ENCODE assay signal across 22 cellular contexts in genomic region chr2:19380532-19380931, GRCh38. TPM values are rescaled to one million over a fixed set of nuclear protein-coding genes. Genes with fewer than 3 reads are reported as not detected.
DNase-seq lines count a peak whose midpoint lies in the region; ATAC-seq, FAIRE-seq and TF ChIP-seq lines count a peak whose summit lies in the region.
"Had no signal": no experiment of that assay in that cellular context is flagged by ENCODE, and none has a peak within 500 bp of the region (broad histone marks: within the 10 kb centered on the region; RNA-seq: fewer than 3 reads in every experiment).

No MANE protein-coding gene starts in this region.

- FAIRE-seq in HepG2 (lab: Jason Lieb, UNC) (no peak), bronchial epithelial cell (lab: Jason Lieb, UNC) (peak; percentile 18)
- FAIRE-seq: D721Med, G401.6, GM12891, H54 had no signal

- in situ Hi-C loops in HepG2 (cut with HindIII; ENCODE audit: extremely low pct_ligation_motif_present, low pct_unique_long_range_greater_than_20kb) = no loop called here

- TF ChIP-seq RAD21 in HepG2 (CRISPR knock-in tag; IDR thresholded peaks at IDR 0.05) = no peak

- H3K27me3 Mint-ChIP-seq in HFFc6 (ENCODE audit: insufficient read depth) = peaks cover 12% of the 10 kb centered on the region

- H3K36me3 ChIP-seq in HepG2 (replicated peaks in 1 of 2; ENCODE audit: control insufficient read depth in 1 of 2, insufficient read depth in 2 of 2, low read length in 2 of 2) = no peaks in the 10 kb centered on the region
- H3K36me3 ChIP-seq in right lobe of liver = no peaks in the 10 kb centered on the region
- no peaks in the 10 kb centered on the region for H3K36me3 ChIP-seq in bronchial epithelial cell (ENCODE audit: control insufficient read depth, insufficient read depth, low read length)
- no peaks in the 10 kb centered on the region for H3K36me3 ChIP-seq in breast epithelium
- H3K36me3 ChIP-seq: BE2C had no signal

- no peak for TF ChIP-seq POLR2A in HepG2 (IDR thresholded peaks at IDR 0.05; ENCODE audit: insufficient read depth in 1 of 2, low read depth in 2 of 2, low read length in 2 of 2)
- no peak for TF ChIP-seq POLR2A in right lobe of liver (IDR thresholded peaks at IDR 0.05)
- no peak for TF ChIP-seq POLR2A in breast epithelium (IDR thresholded peaks at IDR 0.05)

- H3K27ac ChIP-seq in HepG2 (ENCODE audit: extremely low read length, insufficient read depth, low read length) (no peak overlapping the region), right lobe of liver (no peak overlapping the region), breast epithelium (no peak overlapping the region)
- H3K27ac ChIP-seq: GM23248, HL-60 had no signal

- no TSS peak for BruUV-seq in HepG2 (replicated peaks; lab: Mats Ljungman, UMichigan)

- ATAC-seq in HepG2 (no peak), right lobe of liver (no peak)

- H3K9me3 Mint-ChIP-seq in HFFc6 = no peaks in the 10 kb centered on the region
- H3K9me3 Mint-ChIP-seq: IgD-negative memory B cell had no signal

- no peak overlapping the region for H3K4me3 Mint-ChIP-seq in HFFc6
- H3K4me3 Mint-ChIP-seq: CD4-positive, CD25-positive, alpha-beta regulatory T cell; CD8-positive, alpha-beta memory T cell; IgD-negative memory B cell had no signal

- no peaks in the 10 kb centered on the region for H3K79me2 ChIP-seq in HepG2 (ENCODE audit: insufficient read depth, low read length)

- peaks cover 0 to 8% of the 10 kb centered on the region in 2 experiments; a peak in 1 of 5 replicates for H3K27me3 ChIP-seq in HepG2 (ENCODE audit: control insufficient read depth in 1 of 2, insufficient read depth in 2 of 2, low read length in 2 of 2)
- H3K27me3 ChIP-seq in right lobe of liver = no peaks in the 10 kb centered on the region
- no peaks in the 10 kb centered on the region for H3K27me3 ChIP-seq in bronchial epithelial cell (ENCODE audit: control insufficient read depth, insufficient read depth, low read length)
- H3K27me3 ChIP-seq in breast epithelium = no peaks in the 10 kb centered on the region
- H3K27me3 ChIP-seq: BE2C had no signal

- no peaks in the 10 kb centered on the region for H3K4me1 ChIP-seq in HepG2 (ENCODE audit: insufficient read depth, low read length)
- H3K4me1 ChIP-seq in right lobe of liver = no peaks in the 10 kb centered on the region
- no peaks in the 10 kb centered on the region for H3K4me1 ChIP-seq in breast epithelium
- H3K4me1 ChIP-seq: BE2C had no signal

- no peak for TF ChIP-seq EP300 in HepG2 (IDR thresholded peaks at IDR 0.05; ENCODE audit: low read depth in 2 of 2, low read length in 2 of 2)
- no peak for TF ChIP-seq EP300 in HepG2 (CRISPR knock-in tag; IDR thresholded peaks at IDR 0.05; ENCODE audit: borderline replicate concordance)

- H2AFZ ChIP-seq in HepG2 (ENCODE audit: low read length) = no peak overlapping the region
- H2AFZ ChIP-seq: GM23248 had no signal

- intact Hi-C loops in HepG2 (cut with micrococcal nuclease; ENCODE audit: unreplicated experiment) (no loop called here), right lobe of liver (cut with DNase I) (no loop called here), breast epithelium (cut with DNase I; ENCODE audit: low total_unique reads) (no loop called here)

- H3K4me3 ChIP-seq in HepG2 (replicated peaks in 1 of 3; ENCODE audit: insufficient read depth in 1 of 3, low read depth in 2 of 3, low read length in 3 of 3) = no peak overlapping the region
- H3K4me3 ChIP-seq in right lobe of liver = no peak overlapping the region
- no peak overlapping the region for H3K4me3 ChIP-seq in bronchial epithelial cell (ENCODE audit: low read depth, low read length)
- H3K4me3 ChIP-seq in breast epithelium = no peak overlapping the region
- H3K4me3 ChIP-seq: GM23248 had no signal

- no peak overlapping the region for H3K27ac Mint-ChIP-seq in HFFc6
- H3K27ac Mint-ChIP-seq: CD4-positive, CD25-positive, alpha-beta regulatory T cell; CD8-positive, alpha-beta memory T cell; IgD-negative memory B cell had no signal

- no peaks in the 10 kb centered on the region for H3K9me3 ChIP-seq in HepG2 (ENCODE audit: low read length)
- no peaks in the 10 kb centered on the region for H3K9me3 ChIP-seq in right lobe of liver
- H3K9me3 ChIP-seq in breast epithelium = no peaks in the 10 kb centered on the region
- H3K9me3 ChIP-seq: BE2C had no signal

- no peaks in the 10 kb centered on the region for H3K36me3 Mint-ChIP-seq in HFFc6 (ENCODE audit: low read depth)
- H3K36me3 Mint-ChIP-seq: CD4-positive, CD25-positive, alpha-beta regulatory T cell; CD8-positive, alpha-beta memory T cell; IgD-negative memory B cell had no signal

- CTCF ChIA-PET in HepG2 (lab: Yijun Ruan, JAX; ENCODE audit: low intra/inter-chr PET ratio, low total read pairs) = no interaction called here

- H3K4me1 Mint-ChIP-seq in HFFc6 (ENCODE audit: low read depth) = no peaks in the 10 kb centered on the region
- H3K4me1 Mint-ChIP-seq: CD4-positive, CD25-positive, alpha-beta regulatory T cell; CD8-positive, alpha-beta memory T cell; IgD-negative memory B cell had no signal

- no peaks in the 10 kb centered on the region for H4K20me1 ChIP-seq in HepG2 (ENCODE audit: insufficient read depth, low read length)

- H3K4me2 ChIP-seq in HepG2 (ENCODE audit: low read depth, low read length) = no peak overlapping the region

- no peak for DNase-seq in HepG2 (ENCODE audit: low spot score)
- no peak for DNase-seq in right lobe of liver
- peak; percentile 32 for DNase-seq in LoVo (ENCODE audit: low spot score)
- DNase-seq in bronchial epithelial cell (ENCODE audit: low read depth) = no peak
- DNase-seq in HFFc6 = no peak
- DNase-seq in breast epithelium (ENCODE audit: low spot score in 2 of 2) = no peak
- no peak for DNase-seq in NCI-H1930 (lab: John Stamatoyannopoulos, UW)
- DNase-seq: ACHN; BE2C; C1 segment of cervical spinal cord; CD4-positive, CD25-positive, alpha-beta regulatory T cell; CD8-positive, alpha-beta memory T cell; COR-L47; GM23248; HCEC 1CT had no signal

- no peak for TF ChIP-seq CTCF in HepG2 (CRISPR knock-in tag; IDR thresholded peaks at IDR 0.05)
- TF ChIP-seq CTCF in right lobe of liver (IDR thresholded peaks at IDR 0.05) = no peak
- no peak for TF ChIP-seq CTCF in bronchial epithelial cell (IDR thresholded peaks at IDR 0.05; ENCODE audit: insufficient read depth, low read length, severe bottlenecking)
- no peak for TF ChIP-seq CTCF in HFFc6 (IDR thresholded peaks at IDR 0.05)
- no peak for TF ChIP-seq CTCF in breast epithelium (IDR thresholded peaks at IDR 0.05)

- no peak overlapping the region for H3K9ac ChIP-seq in HepG2 (ENCODE audit: insufficient read depth, low read depth, low read length)
- H3K9ac ChIP-seq: GM23248 had no signal

- POLR2A ChIA-PET in HepG2 (lab: Yijun Ruan, JAX) = no interaction called here

TF ChIP-seq in HepG2, 621 proteins besides CTCF, POLR2A, EP300 and RAD21:
- TF ChIP-seq NFE2L2 (IDR thresholded peaks at IDR 0.05; ENCODE audit: low read length) (peak; percentile 41; the same call in 1 of the 2 replicates), KDM5A (IDR thresholded peaks at IDR 0.05; ENCODE audit: borderline replicate concordance, low read length) (no peak), ZNF790 (CRISPR knock-in tag; IDR thresholded peaks at IDR 0.05; ENCODE audit: borderline replicate concordance) (no peak)

RNA-seq across cellular contexts. Expression of gene OSR1, which starts 22.1 kb away (rescaled TPM):
- 0.81 and 1.1 TPM in 2 replicates for total RNA-seq in HepG2 (2016; rRNA removed; fragmentation: Illumina TruSeq; extraction: Trizol)
- 0.44 and 0.81 TPM in 2 replicates for total RNA-seq in HepG2 (2016; cell fraction: cytosol; rRNA removed; fragmentation: Illumina TruSeq; extraction: Trizol; ENCODE audit: low read depth)
- 0.49 and 1.2 TPM in 2 replicates for total RNA-seq in HepG2 (2016; cell fraction: insoluble cytoplasmic fraction; rRNA removed; fragmentation: Illumina TruSeq; extraction: Trizol)
- total RNA-seq in HepG2 (2016; cell fraction: membrane; rRNA removed; fragmentation: Illumina TruSeq; extraction: Trizol) = 1.00 and 1.0 TPM in 2 replicates
- 0.90 and 1.1 TPM in 2 replicates for total RNA-seq in HepG2 (2016; cell fraction: nucleus; rRNA removed; fragmentation: Illumina TruSeq; extraction: Trizol)
- 0.63 and 0.72 TPM in 2 replicates for polyA plus RNA-seq in HepG2 (2011; rRNA removed)
- polyA plus RNA-seq in HepG2 (2011; cell fraction: cytosol; rRNA removed) = 0.33 and 0.91 TPM in 2 replicates
- polyA plus RNA-seq in HepG2 (2011; cell fraction: nucleus; rRNA removed) = 1.4 and 2.1 TPM in 2 replicates
- polyA plus RNA-seq in HepG2 (2012) = 0.05 and 0.35 TPM in 2 replicates
- 0.26 and 0.32 TPM in 2 replicates for polyA plus RNA-seq in HepG2 (2016; cell fraction: cytosol; fragmentation: Illumina TruSeq; extraction: Trizol; ENCODE audit: low read depth)
- 1.1 and 1.3 TPM in 2 replicates for polyA plus RNA-seq in HepG2 (2016; cell fraction: insoluble cytoplasmic fraction; fragmentation: Illumina TruSeq; extraction: Trizol; ENCODE audit: low read depth)
- 0.49 TPM in 2 replicates for polyA plus RNA-seq in HepG2 (2016; cell fraction: membrane; fragmentation: Illumina TruSeq; extraction: Trizol; ENCODE audit: low read depth)
- 1.7 and 2.3 TPM in 2 replicates for polyA plus RNA-seq in HepG2 (2016; cell fraction: nucleus; fragmentation: Illumina TruSeq; extraction: Trizol; ENCODE audit: insufficient read depth, low read depth)
- 0.20 TPM in 1 of 2 replicates, not detected in the other for polyA minus RNA-seq in HepG2 (2011; rRNA and poly(A)+ RNA removed; ENCODE audit: low replicate concordance)
- polyA minus RNA-seq in HepG2 (2011; cell fraction: cytosol; rRNA and poly(A)+ RNA removed) = 0.26 TPM in 1 of 2 replicates, not detected in the other
- 0.39 and 0.75 TPM in 2 replicates for polyA minus RNA-seq in HepG2 (2011; cell fraction: nucleus; rRNA and poly(A)+ RNA removed)
- under 1 TPM in 5 of 6 experiments, not detected in 1; 0.10 to 0.51 (median 0.12) TPM for total RNA-seq in right lobe of liver
- total RNA-seq in bronchial epithelial cell = 1.3 and 1.7 TPM in 2 replicates
- 10 to 100 TPM in 4 of 6 experiments, 1 to 10 TPM in 2; 5.4 to 11.9 (median 11.1) TPM for total RNA-seq in HFFc6 (2021; fragmentation: NEBNext Ultra II Directional; extraction: Animal tissue kit (Norgen Biotek cat#: 25700))
- total RNA-seq in breast epithelium = 10 to 100 TPM; 18.7 to 40.0 (median 34.1) TPM
- total RNA-seq: CD4-positive, CD25-positive, alpha-beta regulatory T cell; CD8-positive, alpha-beta memory T cell; HT1080 had no signal
- polyA plus RNA-seq: CD4-positive, CD25-positive, alpha-beta regulatory T cell; CD8-positive, alpha-beta memory T cell; IgD-negative memory B cell had no signal
